ENCODE assay signal across 18 cellular contexts in genomic region chr6:24761193-24761835, GRCh38. TPM values are rescaled to one million over a fixed set of nuclear protein-coding genes. Genes with fewer than 3 reads are reported as not detected.
DNase-seq lines count a peak whose midpoint lies in the region; ATAC-seq, FAIRE-seq and TF ChIP-seq lines count a peak whose summit lies in the region.
"Had no signal": no experiment of that assay in that cellular context is flagged by ENCODE, and none has a peak within 500 bp of the region (broad histone marks: within the 10 kb centered on the region; RNA-seq: fewer than 3 reads in every experiment).

No MANE protein-coding gene starts in this region.

- no peak overlapping the region for H3K4me3 Mint-ChIP-seq in stimulated activated naive B cell treated with anti-CD40 and anti-IgM and Interleukin-4, amounts not matched to agents 10 μg/mL and 1 μg/mL and 100 μg/mL, for 72 hours
- H3K4me3 Mint-ChIP-seq: CD4-positive, alpha-beta T cell; dendritic cell treated with granulocyte-macrophage colony-stimulating factor and Interleukin-4, amounts not matched to agents 40 ng/mL and 50 ng/mL, for 4 days; neural crest cell had no signal

- no peak overlapping the region for H3K4me3 ChIP-seq in tibial artery
- H3K4me3 ChIP-seq: left lung, skin epidermis had no signal

- DNase-seq in Caki2 (ENCODE audit: low read depth) (peak; percentile 50), H54 (ENCODE audit: insufficient read length, low spot score) (peak; percentile 23), OCI-M1 (lab: John Stamatoyannopoulos, UW) (peak; percentile 49), iPS-NIHi11 (ENCODE audit: low spot score) (peak; percentile 54), tibial artery (no peak), T-helper 9 cell (no peak)
- DNase-seq in stimulated activated naive B cell treated with anti-CD40 and anti-IgM and Interleukin-4, amounts not matched to agents 10 μg/mL and 1 μg/mL and 100 μg/mL, for 72 hours, result no peak
- no peak for DNase-seq in stimulated activated CD4-positive, alpha-beta T cell treated with anti-CD3 and anti-CD28 coated beads, Interleukin-4, amount 100 ng/mL, for 24 hours
- DNase-seq: amniotic stem cell; CD4-positive, alpha-beta T cell; left lung; MV-4-11; NCI-H774; T-helper 2 cell had no signal

- no peaks in the 10 kb centered on the region for H3K4me1 ChIP-seq in tibial artery
- H3K4me1 ChIP-seq: left lung had no signal

- no peak for TF ChIP-seq CTCF in tibial artery (IDR thresholded peaks at IDR 0.05)

- intact Hi-C loops in tibial artery (cut with DNase I; ENCODE audit: low total_unique reads), result loop anchor here (10.0 kb wide), 1 partner anchor 177 kb away; no protein-coding TSS in a partner anchor

- no peak for FAIRE-seq in H54 (lab: Jason Lieb, UNC)

- no peaks in the 10 kb centered on the region for H3K27me3 Mint-ChIP-seq in stimulated activated naive B cell treated with anti-CD40 and anti-IgM and Interleukin-4, amounts not matched to agents 10 μg/mL and 1 μg/mL and 100 μg/mL, for 72 hours
- H3K27me3 Mint-ChIP-seq: CD4-positive, alpha-beta T cell; dendritic cell treated with granulocyte-macrophage colony-stimulating factor and Interleukin-4, amounts not matched to agents 40 ng/mL and 50 ng/mL, for 4 days had no signal

- peaks cover 2 to 4% of the 10 kb centered on the region in 2 donors for H3K9me3 Mint-ChIP-seq in stimulated activated naive B cell treated with anti-CD40 and anti-IgM and Interleukin-4, amounts not matched to agents 10 μg/mL and 1 μg/mL and 100 μg/mL, for 72 hours
- H3K9me3 Mint-ChIP-seq: CD4-positive, alpha-beta T cell; dendritic cell treated with granulocyte-macrophage colony-stimulating factor and Interleukin-4, amounts not matched to agents 40 ng/mL and 50 ng/mL, for 4 days; neural crest cell had no signal

- no peak for TF ChIP-seq POLR2A in H54 (IDR thresholded peaks at IDR 0.05; ENCODE audit: low read depth, low read length)

- no peaks in the 10 kb centered on the region for H3K9me3 ChIP-seq in tibial artery
- H3K9me3 ChIP-seq: left lung had no signal

- H3K36me3 ChIP-seq in tibial artery, result no peaks in the 10 kb centered on the region
- H3K36me3 ChIP-seq: left lung had no signal

- H3K27me3 ChIP-seq in tibial artery, result no peaks in the 10 kb centered on the region
- H3K27me3 ChIP-seq: left lung had no signal

- ATAC-seq in stimulated activated naive B cell treated with anti-CD40 and anti-IgM and Interleukin-4, amounts not matched to agents 10 μg/mL and 1 μg/mL and 100 μg/mL, for 72 hours (replicated peaks), result no peak
- ATAC-seq: left lung had no signal

- in situ Hi-C loops in Caki2 (cut with HindIII; ENCODE audit: low pct_unique_long_range_greater_than_20kb, low sequenced_read_pairs), result no loop called here

- H3K4me1 Mint-ChIP-seq in stimulated activated naive B cell treated with anti-CD40 and anti-IgM and Interleukin-4, amounts not matched to agents 10 μg/mL and 1 μg/mL and 100 μg/mL, for 72 hours, result peaks cover 6 to 7% of the 10 kb centered on the region in 2 donors

- H3K27ac Mint-ChIP-seq in stimulated activated naive B cell treated with anti-CD40 and anti-IgM and Interleukin-4, amounts not matched to agents 10 μg/mL and 1 μg/mL and 100 μg/mL, for 72 hours, result no peak overlapping the region
- H3K27ac Mint-ChIP-seq: CD4-positive, alpha-beta T cell; dendritic cell treated with granulocyte-macrophage colony-stimulating factor and Interleukin-4, amounts not matched to agents 40 ng/mL and 50 ng/mL, for 4 days had no signal

- H3K36me3 Mint-ChIP-seq in stimulated activated naive B cell treated with anti-CD40 and anti-IgM and Interleukin-4, amounts not matched to agents 10 μg/mL and 1 μg/mL and 100 μg/mL, for 72 hours, result no peaks in the 10 kb centered on the region

- H3K27ac ChIP-seq in tibial artery, result no peak overlapping the region
- H3K27ac ChIP-seq: left lung, skin epidermis had no signal

RNA-seq across cellular contexts. Expression of gene GMNN, which starts 13.4 kb away (rescaled TPM):
- total RNA-seq in Caki2 (2014; rRNA removed; shearing (Covaris generic); ENCODE audit: low replicate concordance), result 121 and 134 TPM in 2 replicates

RNA-seq across cellular contexts. Expression of gene ARMH2, which starts 37.4 kb away (rescaled TPM):
- not detected in 2 replicates for total RNA-seq in Caki2 (2014; rRNA removed; shearing (Covaris generic); ENCODE audit: low replicate concordance)
- total RNA-seq: CD4-positive, alpha-beta T cell; glomerular endothelial cell; neural crest cell had no signal

RNA-seq across cellular contexts. Expression of gene C6orf62, which starts 42.4 kb away (rescaled TPM):
- total RNA-seq in Caki2 (2014; rRNA removed; shearing (Covaris generic); ENCODE audit: low replicate concordance), result 68.5 and 77.5 TPM in 2 replicates

Comparison
In these comparisons a context has a peak if more than half of its experiments do, and no peak if none do; other contexts are left out.
1. DNase-seq: peak in Caki2 (single experiment), H54 (single experiment), OCI-M1 (single experiment) and iPS-NIHi11 (single experiment); none in tibial artery (0 of 2), T-helper 9 cell (single experiment), stimulated activated naive B cell treated with anti-CD40 and anti-IgM and Interleukin-4, amounts not matched to agents 10 μg/mL and 1 μg/mL and 100 μg/mL, for 72 hours (single experiment) and stimulated activated CD4-positive, alpha-beta T cell treated with anti-CD3 and anti-CD28 coated beads, Interleukin-4, amount 100 ng/mL, for 24 hours (single experiment).